Comparison of ENCODE assay signal across 8 cellular contexts in the genomic region with DNA sequence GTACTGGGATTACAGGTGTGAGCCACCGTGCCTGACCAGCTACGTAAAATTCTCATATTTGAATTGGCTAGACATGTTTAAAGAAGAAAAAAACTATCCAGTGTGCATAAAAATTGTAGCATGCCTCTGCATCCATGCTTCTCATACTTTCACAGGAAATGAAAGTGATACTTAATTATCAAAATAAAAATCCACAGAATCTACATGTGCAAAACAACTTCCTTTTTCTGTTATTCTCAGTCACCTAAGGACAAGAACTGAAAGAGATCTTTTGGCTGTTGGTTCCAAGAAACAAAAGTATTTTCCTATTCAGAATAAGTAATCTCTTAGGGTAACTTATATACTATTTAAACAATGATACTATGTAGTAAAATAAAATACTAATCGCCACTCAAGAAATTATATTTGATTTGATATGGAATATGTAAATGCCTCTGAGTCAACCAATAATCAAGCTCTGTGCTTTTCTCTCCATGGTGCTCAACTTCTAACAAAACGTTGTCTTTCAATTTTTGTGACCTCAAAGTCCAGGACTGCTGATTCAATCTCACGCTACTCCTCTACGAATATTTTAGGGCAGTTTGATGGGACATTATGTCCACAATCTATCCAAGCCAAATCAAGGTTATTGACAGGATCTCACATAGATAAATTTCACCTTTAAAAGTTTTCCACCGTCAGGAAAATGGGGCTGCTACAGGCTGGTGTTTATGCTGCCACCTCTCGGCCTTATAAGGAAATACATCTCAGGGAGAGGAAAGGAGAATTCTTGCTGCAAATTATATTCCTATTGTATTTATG.
DNase-seq lines count a peak whose midpoint lies in the region; ATAC-seq and TF ChIP-seq lines count a peak whose summit lies in the region.

No MANE protein-coding gene starts in this region.

- H3K27ac ChIP-seq in ovary, result no peak overlapping the region

- no peak for DNase-seq in activated CD4-positive, CD25-positive, alpha-beta regulatory T cell (lab: John Stamatoyannopoulos, UW)
- DNase-seq in GM20000 (ENCODE audit: low spot score), result peak; percentile 54
- peak; percentile 70 to 72 for DNase-seq in Kasumi-1 (lab: John Stamatoyannopoulos, UW)
- DNase-seq in T-cell, result peak in 10 of 34 experiments; percentile 3 to 35 (median 9)
- DNase-seq in epithelial cell of proximal tubule (ENCODE audit: low read depth), result no peak
- DNase-seq in ovary, result no peak

- no peaks in the 10 kb centered on the region for H3K36me3 ChIP-seq in ovary

- H3K9me3 ChIP-seq in ovary, result no peaks in the 10 kb centered on the region

- H3K4me3 ChIP-seq in epithelial cell of proximal tubule (ENCODE audit: low read depth, low read length), result no peak overlapping the region
- no peak overlapping the region for H3K4me3 ChIP-seq in ovary

- no peaks in the 10 kb centered on the region for H3K9me3 Mint-ChIP-seq in T-cell

- ATAC-seq in activated CD4-positive, CD25-positive, alpha-beta regulatory T cell treated with anti-CD3 and anti-CD28 coated beads, Interleukin-2, amount 50 U/mL, for 24 hours, result peak; percentile 14 to 16
- ATAC-seq in T-cell (replicated peaks in 1 of 4) (peak in 2 of 4 experiments; percentile 39 to 44), HG03457 (IDR thresholded peaks at IDR 0.05; ENCODE audit: unreplicated experiment) (no peak)

- CTCF ChIA-PET in T-cell (lab: Charles Lee), result interaction anchor here (0.6 to 1.9 kb wide), 8 partner anchors 11 to 1090 kb away, joined by 3 to 8 read pairs (median 3); no protein-coding TSS in a partner anchor

- TF ChIP-seq EP300 in ovary (IDR thresholded peaks at IDR 0.05), result no peak

- TF ChIP-seq POLR2A in ovary (IDR thresholded peaks at IDR 0.05), result no peak

- peak overlapping the region in 1 of 2 donors; percentile 62 for H3K27ac Mint-ChIP-seq in T-cell

- no peaks in the 10 kb centered on the region for H3K27me3 ChIP-seq in ovary

- no peaks in the 10 kb centered on the region for H3K4me1 ChIP-seq in ovary (ENCODE audit: insufficient read depth)

- POLR2A ChIA-PET in T-cell (lab: Charles Lee), result interaction anchor here in 1 of 2 donors (0.8 kb wide), 1 partner anchor 27 kb away, joined by 3 read pairs; no protein-coding TSS in a partner anchor

- peak overlapping the region; percentile 12 to 66 (median 42) for H3K4me3 Mint-ChIP-seq in T-cell

- TF ChIP-seq CTCF in GM20000 (IDR thresholded peaks at IDR 0.05; ENCODE audit: extremely low read depth, missing control alignments), result peak; percentile 62
- TF ChIP-seq CTCF in epithelial cell of proximal tubule (conservative IDR thresholded peaks at IDR 0.05; ENCODE audit: low read depth, low read length), result peak; percentile 86
- peak in 2 of 3 donors; percentile 27 to 39 for TF ChIP-seq CTCF in ovary (IDR thresholded peaks at IDR 0.05)

- 34 to 44% (median 40%) methylated on average over 8 of the region's 8 CpGs for WGBS in ovary, 3 donors

- H3K36me3 Mint-ChIP-seq in T-cell, result no peaks in the 10 kb centered on the region

- H3K27me3 Mint-ChIP-seq in T-cell, result no peaks in the 10 kb centered on the region

- intact Hi-C loops in ovary (cut with DNase I), result no loop called here

- H3K4me1 Mint-ChIP-seq in T-cell, result peaks cover 10 to 27% (median 16%) of the 10 kb centered on the region in 3 donors

Comparison
In these comparisons a context has a peak if more than half of its experiments do, and no peak if none do; other contexts are left out.
1. DNase-seq: peak in GM20000 (single experiment) and Kasumi-1 (2 of 2); none in activated CD4-positive, CD25-positive, alpha-beta regulatory T cell (0 of 4), epithelial cell of proximal tubule (single experiment) and ovary (0 of 5).
2. CTCF ChIP-seq: peak in every context shown above with its lines; median percentile 86 in epithelial cell of proximal tubule; 62 in GM20000; 33 in ovary.